18 cellular contexts compared by ENCODE assay signal in the genomic region with DNA sequence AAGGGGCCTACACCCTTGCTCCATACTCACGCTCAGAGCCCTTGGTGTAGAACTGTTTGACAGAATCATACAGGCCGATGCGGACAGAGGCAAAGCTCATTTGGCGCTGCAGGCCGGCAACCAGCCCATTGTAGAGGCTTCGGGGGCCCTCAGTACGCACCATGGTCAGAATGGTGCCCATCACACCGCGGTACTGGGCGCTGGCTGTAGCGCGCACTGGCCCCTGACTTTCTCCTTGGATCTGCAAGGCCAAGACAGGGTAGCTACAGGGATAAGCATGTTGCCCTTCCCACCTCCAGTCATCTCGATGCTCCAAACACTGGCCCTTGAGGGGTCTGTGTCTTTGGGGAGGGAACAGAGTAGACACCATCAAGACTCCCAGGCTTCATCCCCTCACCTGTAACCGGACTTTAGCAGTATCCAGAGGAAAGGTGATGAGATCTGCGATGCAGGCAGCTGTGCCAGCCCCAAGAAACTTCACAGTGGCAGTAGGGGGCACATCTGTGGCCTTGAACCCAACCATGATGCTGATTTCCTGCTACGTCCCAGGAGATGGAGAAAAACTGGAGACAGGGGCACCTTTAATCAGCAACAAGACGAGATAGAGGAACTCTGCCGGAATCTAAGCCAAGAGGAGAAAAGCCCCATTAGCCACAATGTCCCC. TPM values are rescaled to one million over a fixed set of nuclear protein-coding genes. Genes with fewer than 3 reads are reported as not detected.
A peak's percentile ranks its signal among the peaks of the same experiment; 100 is the strongest.
DNase-seq lines count a peak whose midpoint lies in the region; ATAC-seq, FAIRE-seq and TF ChIP-seq lines count a peak whose summit lies in the region.
"Had no signal": no experiment of that assay in that cellular context is flagged by ENCODE, and none has a peak within 500 bp of the region (broad histone marks: within the 10 kb centered on the region; RNA-seq: fewer than 3 reads in every experiment).

No MANE protein-coding gene starts in this region.

- FAIRE-seq in GM12878 (lab: Jason Lieb, UNC) = no peak
- FAIRE-seq: A549 had no signal

- peaks cover 20% of the 10 kb centered on the region for H3F3A ChIP-seq in OCI-LY1 (ENCODE audit: insufficient read depth, low read length)

- peak overlapping the region; percentile 52 for H3K27ac Mint-ChIP-seq in activated CD4-positive, alpha-beta T cell treated with anti-CD3 and anti-CD28 coated beads, Interleukin-2, amount 10 ng/mL, durations not matched to agents 7 days and 5 days
- H3K27ac Mint-ChIP-seq: nephron progenitor cell had no signal

- peaks cover 13% of the 10 kb centered on the region for H3K79me2 ChIP-seq in OCI-LY1 (ENCODE audit: insufficient read depth, low read length)
- peaks cover 47% of the 10 kb centered on the region for H3K79me2 ChIP-seq in GM12878 (ENCODE audit: control insufficient read depth, insufficient read depth, low read length)

- CTCF ChIA-PET in activated CD4-positive, alpha-beta T cell treated with anti-CD3 and anti-CD28 coated beads, Interleukin-2, amount 10 ng/mL, durations not matched to agents 7 days and 5 days (lab: Charles Lee) = interaction anchor here (1.1 to 2.0 kb wide), 3 partner anchors 8 to 12 kb away, joined by 3 to 4 read pairs (median 4); no protein-coding TSS in a partner anchor
- CTCF ChIA-PET in GM12878 (lab: Yijun Ruan, JAX) = interaction anchor here (0.7 to 2.5 kb wide), 2 partner anchors 13 to 22 kb away, joined by 4 to 9 read pairs; no protein-coding TSS in a partner anchor

- H3K4me3 ChIP-seq in OCI-LY1 (ENCODE audit: low read depth, low read length, poor library complexity, severe bottlenecking) (peak overlapping the region; percentile 3), GM12878 (no peak overlapping the region), neutrophil (ENCODE audit: low read depth in 1 of 2, low read length in 1 of 2) (no peak overlapping the region), neuronal stem cell (ENCODE audit: low read length in 2 of 2) (no peak overlapping the region), foreskin fibroblast (ENCODE audit: low read depth in 1 of 2, low read length in 2 of 2) (no peak overlapping the region)
- H3K4me3 ChIP-seq: A549, adrenal gland, SJCRH30 had no signal

- in situ Hi-C loops in GM12878 (cut with MboI) = no loop called here
- in situ Hi-C loops in GM13976 (cut with MboI; ENCODE audit: low sequenced_read_pairs, unreplicated experiment) = no loop called here

- SMC1A ChIA-PET in GM12878 (lab: Charles Lee; ENCODE audit: uncharacterized antibody, unreplicated experiment) = interaction anchor here (0.8 to 3.7 kb wide), 5 partner anchors 11 to 193 kb away, joined by 4 to 38 read pairs (median 8); partner anchors contain the start of genes C2CD3 and PPME1

- H3K4me1 ChIP-seq in OCI-LY1 (ENCODE audit: insufficient read depth, low read length, severe bottlenecking) (peaks cover 75% of the 10 kb centered on the region), GM12878 (ENCODE audit: control insufficient read depth, insufficient read depth, low read length) (peaks cover 23% of the 10 kb centered on the region), neutrophil (ENCODE audit: control insufficient read depth in 1 of 2, insufficient read depth in 1 of 2, low read depth in 1 of 2, low read length in 1 of 2) (peaks cover 46 to 51% of the 10 kb centered on the region in 2 experiments), neuronal stem cell (ENCODE audit: control insufficient read depth in 2 of 2, insufficient read depth in 1 of 2, low read depth in 1 of 2, low read length in 2 of 2) (peaks cover 0 to 22% of the 10 kb centered on the region in 2 donors)

- intact Hi-C loops in GM12878 (cut with micrococcal nuclease; ENCODE audit: unreplicated experiment) = no loop called here

- no peak overlapping the region for H3K23ac ChIP-seq in neuronal stem cell (ENCODE audit: low read depth, low read length, poor library complexity)

- H4K8ac ChIP-seq in neuronal stem cell (ENCODE audit: low read depth, low read length) = no peak overlapping the region

- H2BK15ac ChIP-seq in neuronal stem cell (ENCODE audit: low read length) = no peak overlapping the region

- no peak overlapping the region for H3K4ac ChIP-seq in neuronal stem cell (ENCODE audit: low read length)

- TF ChIP-seq RAD21 in GM12878 (IDR thresholded peaks at IDR 0.05; ENCODE audit: insufficient read depth, low read depth, low read length) = no peak

- no TSS peak for BruUV-seq in GM12878 (replicated peaks; lab: Mats Ljungman, UMichigan)

- TF ChIP-seq POLR2A in GM12878 (IDR thresholded peaks at IDR 0.05; ENCODE audit: low read depth, low read length) = 0 out of 2 replicates have a peak, but pooled peaks have one; percentile 42

- H2BK5ac ChIP-seq in neuronal stem cell (ENCODE audit: low read length) = no peak overlapping the region

- no peaks in the 10 kb centered on the region for H3K9me2 ChIP-seq in OCI-LY1 (ENCODE audit: low read depth, low read length)

- POLR2A ChIA-PET in activated CD4-positive, alpha-beta T cell treated with anti-CD3 and anti-CD28 coated beads, Interleukin-2, amount 10 ng/mL, durations not matched to agents 7 days and 5 days (lab: Charles Lee) = no interaction called here
- POLR2A ChIA-PET in GM12878 (lab: Charles Lee) = no interaction called here

- no peak overlapping the region for H2AFZ ChIP-seq in OCI-LY1 (ENCODE audit: low read length)
- no peak overlapping the region for H2AFZ ChIP-seq in GM12878 (ENCODE audit: control insufficient read depth, low read depth, low read length)
- no peak overlapping the region for H2AFZ ChIP-seq in neuronal stem cell (ENCODE audit: low read length)

- H3K27me3 Mint-ChIP-seq in activated CD4-positive, alpha-beta T cell treated with anti-CD3 and anti-CD28 coated beads, Interleukin-2, amount 10 ng/mL, durations not matched to agents 7 days and 5 days = no peaks in the 10 kb centered on the region

- H2BK120ac ChIP-seq in neuronal stem cell (ENCODE audit: low read depth, low read length) = no peak overlapping the region

- H3K36me3 ChIP-seq in OCI-LY1 (ENCODE audit: insufficient read depth, low read length) (peaks cover 94% of the 10 kb centered on the region), GM12878 (ENCODE audit: control insufficient read depth in 2 of 2, insufficient read depth in 2 of 2, low read length in 1 of 2) (peaks cover 28 to 30% of the 10 kb centered on the region in 2 experiments), neutrophil (peaks cover 66% of the 10 kb centered on the region), neuronal stem cell (replicated peaks in 1 of 2; ENCODE audit: control insufficient read depth in 2 of 2, insufficient read depth in 2 of 2, low read length in 2 of 2) (peaks cover 55 to 72% of the 10 kb centered on the region in 2 donors)

- no peak overlapping the region for H4K91ac ChIP-seq in neuronal stem cell (ENCODE audit: low read depth, low read length, poor library complexity)

- H3K27me3 ChIP-seq in OCI-LY1 (ENCODE audit: insufficient read depth, low read length) (no peaks in the 10 kb centered on the region), GM12878 (replicated peaks in 1 of 2; ENCODE audit: control insufficient read depth in 2 of 2, insufficient read depth in 2 of 2, low read length in 1 of 2) (no peaks in the 10 kb centered on the region), neutrophil (no peaks in the 10 kb centered on the region), neuronal stem cell (ENCODE audit: control insufficient read depth in 3 of 3, insufficient read depth in 3 of 3, low read depth in 1 of 3, low read length in 3 of 3) (no peaks in the 10 kb centered on the region)
- H3K27me3 ChIP-seq: adrenal gland, SJCRH30 had no signal

- no peaks in the 10 kb centered on the region for H3K9me3 Mint-ChIP-seq in activated CD4-positive, alpha-beta T cell treated with anti-CD3 and anti-CD28 coated beads, Interleukin-2, amount 10 ng/mL, durations not matched to agents 7 days and 5 days
- H3K9me3 Mint-ChIP-seq: nephron progenitor cell had no signal

- H3K9me3 ChIP-seq in OCI-LY1 (ENCODE audit: low read length) (no peaks in the 10 kb centered on the region), GM12878 (replicated peaks; ENCODE audit: control insufficient read depth, insufficient read depth, low read length) (no peaks in the 10 kb centered on the region), neutrophil (no peaks in the 10 kb centered on the region), neuronal stem cell (replicated peaks in 1 of 2; ENCODE audit: control insufficient read depth in 2 of 2, insufficient read depth in 1 of 2, low read depth in 1 of 2, low read length in 2 of 2) (no peaks in the 10 kb centered on the region)
- H3K9me3 ChIP-seq: A549, adrenal gland, SJCRH30 had no signal

- ATAC-seq in GM12878 = no peak
- ATAC-seq: A549, left ventricle myocardium superior had no signal

- H3K4me1 Mint-ChIP-seq in activated CD4-positive, alpha-beta T cell treated with anti-CD3 and anti-CD28 coated beads, Interleukin-2, amount 10 ng/mL, durations not matched to agents 7 days and 5 days = peaks cover 75% of the 10 kb centered on the region

- H3K4me2 ChIP-seq in OCI-LY1 (ENCODE audit: low read length) (peak overlapping the region; percentile 16; the same call in 1 of the 2 replicates), GM12878 (ENCODE audit: control insufficient read depth, insufficient read depth) (peak overlapping the region; percentile 14), neuronal stem cell (ENCODE audit: insufficient read depth, low read length, poor library complexity, severe bottlenecking) (no peak overlapping the region)
- H3K4me2 ChIP-seq: A549 had no signal

- H3K36me3 Mint-ChIP-seq in activated CD4-positive, alpha-beta T cell treated with anti-CD3 and anti-CD28 coated beads, Interleukin-2, amount 10 ng/mL, durations not matched to agents 7 days and 5 days (ENCODE audit: low read depth) = peaks cover 90% of the 10 kb centered on the region

- H3K79me1 ChIP-seq in neuronal stem cell (ENCODE audit: low read depth, low read length) = peaks cover 8% of the 10 kb centered on the region

- no peak overlapping the region for H3K18ac ChIP-seq in neuronal stem cell (ENCODE audit: low read length)

- H3K14ac ChIP-seq in neuronal stem cell (ENCODE audit: low read length) = no peak overlapping the region

- no peak overlapping the region for H2AK5ac ChIP-seq in neuronal stem cell (ENCODE audit: low read depth, low read length)

- no peak for TF ChIP-seq EP300 in GM12878 (IDR thresholded peaks at IDR 0.05; ENCODE audit: borderline replicate concordance in 1 of 2, control insufficient read depth in 1 of 2, low read depth in 2 of 2, low read length in 2 of 2)

- H3K9ac ChIP-seq in OCI-LY1 (ENCODE audit: low read length) = no peak overlapping the region; the same call in 1 of the 2 replicates
- H3K9ac ChIP-seq in GM12878 (ENCODE audit: control insufficient read depth, insufficient read depth, low read length) = no peak overlapping the region
- H3K9ac ChIP-seq in neuronal stem cell (ENCODE audit: low read depth, low read length, poor library complexity) = no peak overlapping the region

- TF ChIP-seq CTCF in OCI-LY1 (IDR thresholded peaks at IDR 0.05; ENCODE audit: low read length) (no peak), GM12878 (IDR thresholded peaks at IDR 0.05 in 2 of 3, conservative IDR thresholded peaks at IDR 0.05 in 1 of 3; ENCODE audit: control insufficient read depth in 2 of 3, extremely low read depth in 1 of 3, insufficient read depth in 1 of 3, low read depth in 3 of 3, low read length in 3 of 3) (no peak), neutrophil (IDR thresholded peaks at IDR 0.05) (no peak), foreskin fibroblast (IDR thresholded peaks at IDR 0.05; ENCODE audit: low read depth, low read length) (no peak), GM13976 (IDR thresholded peaks at IDR 0.05; ENCODE audit: borderline replicate concordance, control extremely low read depth, extremely low read depth, insufficient read depth, missing control alignments) (no peak)

- no peak overlapping the region for H2BK12ac ChIP-seq in neuronal stem cell (ENCODE audit: low read length)

- H4K20me1 ChIP-seq in OCI-LY1 (ENCODE audit: insufficient read depth, low read length) = no peaks in the 10 kb centered on the region
- no peaks in the 10 kb centered on the region for H4K20me1 ChIP-seq in GM12878 (ENCODE audit: control insufficient read depth, insufficient read depth)

- no peak for DNase-seq in activated CD4-positive, alpha-beta T cell treated with anti-CD3 and anti-CD28 coated beads, Interleukin-2, amount 10 ng/mL, durations not matched to agents 7 days and 5 days
- DNase-seq in activated CD4-positive, alpha-beta T cell treated with anti-CD3 and anti-CD28 coated beads, Interleukin-2, amount 50 U/mL, for 48 hours = no peak
- DNase-seq in GM12878 (ENCODE audit: low read depth, low spot score) = no peak
- no peak for DNase-seq in neuronal stem cell (ENCODE audit: low spot score)
- DNase-seq in foreskin fibroblast = no peak
- no peak for DNase-seq in GM13976 (ENCODE audit: low spot score)
- DNase-seq: adrenal gland, caudate nucleus, left ventricle myocardium superior, MV-4-11, NCI-H2029 treated with DMSO at 0.1 percent for 48 hours, nephron progenitor cell, SJCRH30, substantia nigra had no signal

- H3K27ac ChIP-seq in OCI-LY1 (ENCODE audit: low read depth, low read length, poor library complexity, severe bottlenecking) (peak overlapping the region; percentile 98), GM12878 (ENCODE audit: control insufficient read depth, insufficient read depth) (no peak overlapping the region), neutrophil (peak overlapping the region; percentile 87), neuronal stem cell (replicated peaks; ENCODE audit: low read length) (no peak overlapping the region)
- H3K27ac ChIP-seq: A549, adrenal gland, SJCRH30 had no signal

- 97% methylated on average over 18 of the region's 18 CpGs for WGBS in GM12878 (ENCODE audit: insufficient coverage, insufficient replicate concordance, low lambda C conversion rate, missing lambda C conversion rate)
- WGBS in neuronal stem cell (ENCODE audit: extremely low coverage in 2 of 2, insufficient read length in 2 of 2, insufficient replicate concordance in 1 of 2), 2 donors = no CpG with 5 or more reads among the region's 18 CpGs

- H3K4me3 Mint-ChIP-seq in activated CD4-positive, alpha-beta T cell treated with anti-CD3 and anti-CD28 coated beads, Interleukin-2, amount 10 ng/mL, durations not matched to agents 7 days and 5 days = no peak overlapping the region
- H3K4me3 Mint-ChIP-seq: nephron progenitor cell had no signal

- RAD21 ChIA-PET in GM12878 (lab: Charles Lee; ENCODE audit: unreplicated experiment) = interaction anchor here (3.4 to 5.1 kb wide), 2 partner anchors 14 to 17 kb away, joined by 24 to 30 read pairs; no protein-coding TSS in a partner anchor

RNA-seq across cellular contexts. Expression of gene UCP2, which starts 4.7 kb away (rescaled TPM):
- 100 to 1,000 TPM; 326 to 344 TPM for total RNA-seq in activated CD4-positive, alpha-beta T cell treated with anti-CD3 and anti-CD28 coated beads, Interleukin-2, amount 10 ng/mL, durations not matched to agents 7 days and 5 days
- 59.6 and 64.1 TPM in 2 replicates for total RNA-seq in GM12878 (2013; cell fraction: nucleolus; rRNA removed)
- total RNA-seq in GM12878 (2014; rRNA removed) (31.1 and 34.0 TPM in 2 replicates), GM12878 (2014; rRNA removed; fragmentation: Illumina TruSeq; extraction: Trizol) (32.9 and 36.0 TPM in 2 replicates), GM12878 (2021) (224 and 237 TPM in 2 replicates)
- 127 TPM for polyA plus RNA-seq in GM12878 (2011; ENCODE audit: low read depth)
- polyA plus RNA-seq in GM12878 (2011; rRNA removed) (27.6 and 52.2 TPM in 2 replicates), GM12878 (2014; fragmentation: Illumina TruSeq; extraction: Trizol) (122 and 187 TPM in 2 replicates), GM12878 (2014; fragmentation: Nextera tagmentation; extraction: Ambion mirVana) (100 to 1,000 TPM; 122 to 134 TPM), GM12878 (2014; rRNA removed) (158 and 175 TPM in 2 replicates), GM12878 (2016; fragmentation: Nextera tagmentation; extraction: Ambion mirVana) (100 to 1,000 TPM; 228 to 248 TPM)
- 146 and 147 TPM in 2 replicates for polyA plus RNA-seq in GM12878 (2011; cell fraction: cytosol; rRNA removed)
- 71.7 and 83.1 TPM in 2 replicates for polyA plus RNA-seq in GM12878 (2011; cell fraction: nucleus; rRNA removed)
- polyA plus RNA-seq in GM12878 (2012) = 196 and 231 TPM in 2 replicates
- 116 and 196 TPM in 2 replicates for polyA minus RNA-seq in GM12878 (2011; rRNA and poly(A)+ RNA removed)
- 109 TPM in 2 replicates for polyA minus RNA-seq in GM12878 (2011; cell fraction: cytosol; rRNA and poly(A)+ RNA removed)
- polyA minus RNA-seq in GM12878 (2011; cell fraction: nucleus; rRNA and poly(A)+ RNA removed) = 77.9 and 115 TPM in 2 replicates
- 66.7 TPM for polyA plus RNA-seq in neuronal stem cell (2013, experiment 1 of 2)
- 65.7 TPM for polyA plus RNA-seq in neuronal stem cell (2013, experiment 2 of 2)

RNA-seq across cellular contexts. Expression of gene DNAJB13, which starts 27.2 kb away (rescaled TPM):
- total RNA-seq in activated CD4-positive, alpha-beta T cell treated with anti-CD3 and anti-CD28 coated beads, Interleukin-2, amount 10 ng/mL, durations not matched to agents 7 days and 5 days = under 1 TPM; 0.15 to 0.31 TPM
- total RNA-seq in GM12878 (2013; cell fraction: nucleolus; rRNA removed) = 0.56 and 0.61 TPM in 2 replicates
- total RNA-seq in GM12878 (2014; rRNA removed) (not detected in 2 replicates), GM12878 (2014; rRNA removed; fragmentation: Illumina TruSeq; extraction: Trizol) (not detected in 2 replicates), GM12878 (2021) (not detected in 2 replicates)
- not detected for polyA plus RNA-seq in GM12878 (2011; ENCODE audit: low read depth)
- polyA plus RNA-seq in GM12878 (2011; rRNA removed) (0.76 and 0.86 TPM in 2 replicates), GM12878 (2014; fragmentation: Illumina TruSeq; extraction: Trizol) (0.07 TPM in 1 of 2 replicates, not detected in the other), GM12878 (2014; fragmentation: Nextera tagmentation; extraction: Ambion mirVana) (not detected), GM12878 (2014; rRNA removed) (0.15 TPM in 1 of 2 replicates, not detected in the other), GM12878 (2016; fragmentation: Nextera tagmentation; extraction: Ambion mirVana) (not detected)
- polyA plus RNA-seq in GM12878 (2011; cell fraction: cytosol; rRNA removed) = 0.33 and 0.34 TPM in 2 replicates
- 1.1 and 1.3 TPM in 2 replicates for polyA plus RNA-seq in GM12878 (2011; cell fraction: nucleus; rRNA removed)
- polyA plus RNA-seq in GM12878 (2012) = 0.14 and 0.26 TPM in 2 replicates
- 0.21 TPM in 1 of 2 replicates, not detected in the other for polyA minus RNA-seq in GM12878 (2011; rRNA and poly(A)+ RNA removed)
- polyA minus RNA-seq in GM12878 (2011; cell fraction: cytosol; rRNA and poly(A)+ RNA removed) = not detected in 2 replicates
- 0.60 TPM in 1 of 2 replicates, not detected in the other for polyA minus RNA-seq in GM12878 (2011; cell fraction: nucleus; rRNA and poly(A)+ RNA removed)
- polyA plus RNA-seq in neuronal stem cell (2013, experiment 1 of 2) = 0.26 TPM
- polyA plus RNA-seq in neuronal stem cell (2013, experiment 2 of 2) = 0.24 TPM
- total RNA-seq: left ventricle myocardium superior, NCI-H460, SJCRH30 had no signal

RNA-seq across cellular contexts. Expression of gene UCP3, which starts 30.9 kb away (rescaled TPM):
- 1 to 10 TPM; 2.5 to 3.2 TPM for total RNA-seq in activated CD4-positive, alpha-beta T cell treated with anti-CD3 and anti-CD28 coated beads, Interleukin-2, amount 10 ng/mL, durations not matched to agents 7 days and 5 days
- total RNA-seq in GM12878 (2013; cell fraction: nucleolus; rRNA removed) = 4.5 and 7.8 TPM in 2 replicates
- total RNA-seq in GM12878 (2014; rRNA removed) (0.71 and 1.4 TPM in 2 replicates), GM12878 (2014; rRNA removed; fragmentation: Illumina TruSeq; extraction: Trizol) (0.88 and 0.94 TPM in 2 replicates), GM12878 (2021) (1.1 and 1.6 TPM in 2 replicates)
- 0.58 TPM for polyA plus RNA-seq in GM12878 (2011; ENCODE audit: low read depth)
- polyA plus RNA-seq in GM12878 (2011; rRNA removed) (0.53 and 1.2 TPM in 2 replicates), GM12878 (2014; fragmentation: Illumina TruSeq; extraction: Trizol) (0.14 and 0.94 TPM in 2 replicates), GM12878 (2014; fragmentation: Nextera tagmentation; extraction: Ambion mirVana) (under 1 TPM; 0.02 to 0.19 TPM), GM12878 (2014; rRNA removed) (1.5 and 1.9 TPM in 2 replicates), GM12878 (2016; fragmentation: Nextera tagmentation; extraction: Ambion mirVana) (under 1 TPM; 0.23 to 0.58 TPM)
- 0.58 and 0.89 TPM in 2 replicates for polyA plus RNA-seq in GM12878 (2011; cell fraction: cytosol; rRNA removed)
- polyA plus RNA-seq in GM12878 (2011; cell fraction: nucleus; rRNA removed) = 4.3 and 7.3 TPM in 2 replicates
- polyA plus RNA-seq in GM12878 (2012) = 0.66 and 0.85 TPM in 2 replicates
- 0.66 and 2.3 TPM in 2 replicates for polyA minus RNA-seq in GM12878 (2011; rRNA and poly(A)+ RNA removed)
- polyA minus RNA-seq in GM12878 (2011; cell fraction: cytosol; rRNA and poly(A)+ RNA removed) = 1.7 TPM in 1 of 2 replicates, not detected in the other
- 3.0 and 5.2 TPM in 2 replicates for polyA minus RNA-seq in GM12878 (2011; cell fraction: nucleus; rRNA and poly(A)+ RNA removed)
- 0.68 TPM for polyA plus RNA-seq in neuronal stem cell (2013, experiment 1 of 2)
- 0.89 TPM for polyA plus RNA-seq in neuronal stem cell (2013, experiment 2 of 2)

Comparison
In these comparisons a context has a peak if more than half of its experiments do, and no peak if none do; other contexts are left out.
1. H3K27ac ChIP-seq: peak in OCI-LY1 (single experiment) and neutrophil (single experiment); none in GM12878 (single experiment) and neuronal stem cell (single experiment).